In the genomic region with DNA sequence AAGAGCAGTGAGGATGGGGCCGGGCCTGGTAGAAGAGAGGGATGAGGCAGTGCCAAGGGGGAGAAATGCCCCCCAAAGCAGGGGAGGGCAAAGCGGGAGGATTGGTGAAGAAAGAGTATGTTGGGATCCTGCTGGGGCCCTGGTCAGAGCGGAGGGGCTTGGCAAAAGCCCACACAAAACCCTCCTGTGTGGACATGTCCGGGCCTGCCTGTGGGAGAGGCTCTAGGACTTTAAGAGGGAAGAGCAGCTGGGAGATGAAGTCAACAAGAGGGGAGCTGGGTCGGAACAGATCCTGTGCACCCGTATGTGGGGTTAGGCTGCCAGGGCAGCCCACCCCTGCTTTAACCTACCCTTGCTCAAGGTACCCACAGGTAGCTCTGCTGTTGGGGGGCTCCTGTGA, we compare ENCODE assay signal across 21 cellular contexts. TPM values are rescaled to one million over a fixed set of nuclear protein-coding genes. Genes with fewer than 3 reads are reported as not detected.
DNase-seq lines count a peak whose midpoint lies in the region; ATAC-seq and TF ChIP-seq lines count a peak whose summit lies in the region.
"Had no signal": no experiment of that assay in that cellular context is flagged by ENCODE, and none has a peak within 500 bp of the region (broad histone marks: within the 10 kb centered on the region; RNA-seq: fewer than 3 reads in every experiment).

No MANE protein-coding gene starts in this region.

- intact Hi-C loops in gastrocnemius medialis (cut with DNase I; ENCODE audit: low total_unique reads) = loop anchor here (10.0 kb wide), 2 partner anchors 179 to 571 kb away; partner anchors contain the start of gene NUP98

- H3K4me3 ChIP-seq in endodermal cell (ENCODE audit: low read length) = no peak overlapping the region
- H3K4me3 ChIP-seq in gastrocnemius medialis = no peak overlapping the region
- no peak overlapping the region for H3K4me3 ChIP-seq in gastroesophageal sphincter
- H3K4me3 ChIP-seq: left lung had no signal

- peak; percentile 56 for DNase-seq in NCI-H345 (lab: John Stamatoyannopoulos, UW)
- no peak for DNase-seq in NCI-H345 treated with DMSO at 0.1 percent for 48 hours (lab: John Stamatoyannopoulos, UW; ENCODE audit: unreplicated experiment)
- peak; percentile 40 for DNase-seq in NCI-H1694 treated with DMSO at 0.1 percent for 48 hours (lab: John Stamatoyannopoulos, UW)
- peak; percentile 37 for DNase-seq in endodermal cell
- DNase-seq in gastrocnemius medialis = no peak
- no peak for DNase-seq in activated effector memory CD4-positive, alpha-beta T cell treated with anti-CD3 and anti-CD28 coated beads, Interleukin-2, amount 50 U/mL, for 16 hours
- DNase-seq: activated CD4-positive, alpha-beta T cell treated with anti-CD3 and anti-CD28 coated beads, Interleukin-2, amount 10 ng/mL, durations not matched to agents 24 days and 14 days; activated naive CD8-positive, alpha-beta T cell treated with anti-CD3 and anti-CD28 coated beads, Interleukin-2, amount 10 ng/mL, durations not matched to agents 7 days and 5 days; CD4-positive, CD25-positive, alpha-beta regulatory T cell; central memory CD4-positive, alpha-beta T cell; left lung; NCI-H1417 treated with DMSO at 0.1 percent for 48 hours; OCI-M1 had no signal

- no peaks in the 10 kb centered on the region for H3K36me3 ChIP-seq in endodermal cell (ENCODE audit: control insufficient read depth, insufficient read depth, low read length)
- no peaks in the 10 kb centered on the region for H3K36me3 ChIP-seq in gastrocnemius medialis
- no peaks in the 10 kb centered on the region for H3K36me3 ChIP-seq in gastroesophageal sphincter
- H3K36me3 ChIP-seq: left lung had no signal

- H3K9me3 ChIP-seq in endodermal cell (ENCODE audit: control insufficient read depth, low read length) = peaks cover 8% of the 10 kb centered on the region
- H3K9me3 ChIP-seq in gastrocnemius medialis = no peaks in the 10 kb centered on the region
- no peaks in the 10 kb centered on the region for H3K9me3 ChIP-seq in gastroesophageal sphincter
- H3K9me3 ChIP-seq: left lung had no signal

- H3K4me3 Mint-ChIP-seq in endodermal cell = no peak overlapping the region
- H3K4me3 Mint-ChIP-seq: activated CD4-positive, alpha-beta T cell treated with anti-CD3 and anti-CD28 coated beads, Interleukin-2, amount 10 ng/mL, durations not matched to agents 24 days and 14 days; activated naive CD8-positive, alpha-beta T cell treated with anti-CD3 and anti-CD28 coated beads, Interleukin-2, amount 10 ng/mL, durations not matched to agents 7 days and 5 days; CD4-positive, CD25-positive, alpha-beta regulatory T cell; stimulated activated memory B cell treated with anti-CD40 and anti-IgM and Interleukin-4, amounts not matched to agents 10 μg/mL and 1 μg/mL and 100 μg/mL, for 72 hours had no signal

- no peak overlapping the region for H3K27ac ChIP-seq in endodermal cell (ENCODE audit: low read depth, low read length)
- H3K27ac ChIP-seq in gastrocnemius medialis = peak overlapping the region; percentile 91 to 99 (median 94)
- no peak overlapping the region for H3K27ac ChIP-seq in gastroesophageal sphincter
- H3K27ac ChIP-seq: KMS-11, left lung had no signal

- peaks cover 8% of the 10 kb centered on the region for H3K27me3 ChIP-seq in endodermal cell (ENCODE audit: control insufficient read depth, insufficient read depth, low read length, poor library complexity, severe bottlenecking)
- no peaks in the 10 kb centered on the region for H3K27me3 ChIP-seq in gastrocnemius medialis
- H3K27me3 ChIP-seq in gastroesophageal sphincter = no peaks in the 10 kb centered on the region
- H3K27me3 ChIP-seq: left lung had no signal

- TF ChIP-seq EP300 in gastroesophageal sphincter (IDR thresholded peaks at IDR 0.05) = no peak

- H3K4me1 ChIP-seq in endodermal cell (ENCODE audit: control insufficient read depth, insufficient read depth, low read length) = no peaks in the 10 kb centered on the region
- H3K4me1 ChIP-seq in gastrocnemius medialis = peaks cover 19 to 27% of the 10 kb centered on the region in 2 donors
- no peaks in the 10 kb centered on the region for H3K4me1 ChIP-seq in gastroesophageal sphincter

- no peak for ATAC-seq in gastrocnemius medialis
- no peak for ATAC-seq in HG02973 (IDR thresholded peaks at IDR 0.05; ENCODE audit: unreplicated experiment)
- ATAC-seq in gastroesophageal sphincter = no peak
- ATAC-seq: left lung; stimulated activated memory B cell treated with anti-CD40 and anti-IgM and Interleukin-4, amounts not matched to agents 10 μg/mL and 1 μg/mL and 100 μg/mL, for 72 hours had no signal

- no peak overlapping the region for H3K9ac ChIP-seq in endodermal cell (ENCODE audit: extremely low read depth, low read length, poor library complexity, severe bottlenecking)
- H3K9ac ChIP-seq: KMS-11 had no signal

- in situ Hi-C loops in gastrocnemius medialis (cut with MboI; ENCODE audit: low sequenced_read_pairs in 4 of 4) = no loop called here

- peaks cover 18% of the 10 kb centered on the region for H3K4me1 Mint-ChIP-seq in endodermal cell

- H3K9me3 Mint-ChIP-seq in endodermal cell = peaks cover 4% of the 10 kb centered on the region
- H3K9me3 Mint-ChIP-seq: activated CD4-positive, alpha-beta T cell treated with anti-CD3 and anti-CD28 coated beads, Interleukin-2, amount 10 ng/mL, durations not matched to agents 24 days and 14 days; activated naive CD8-positive, alpha-beta T cell treated with anti-CD3 and anti-CD28 coated beads, Interleukin-2, amount 10 ng/mL, durations not matched to agents 7 days and 5 days; stimulated activated memory B cell treated with anti-CD40 and anti-IgM and Interleukin-4, amounts not matched to agents 10 μg/mL and 1 μg/mL and 100 μg/mL, for 72 hours had no signal

- peaks cover 59% of the 10 kb centered on the region for H3K27me3 Mint-ChIP-seq in endodermal cell (ENCODE audit: insufficient read depth)
- H3K27me3 Mint-ChIP-seq: activated CD4-positive, alpha-beta T cell treated with anti-CD3 and anti-CD28 coated beads, Interleukin-2, amount 10 ng/mL, durations not matched to agents 24 days and 14 days; CD4-positive, CD25-positive, alpha-beta regulatory T cell had no signal

- H3K36me3 Mint-ChIP-seq in endodermal cell (ENCODE audit: low read depth) = no peaks in the 10 kb centered on the region
- H3K36me3 Mint-ChIP-seq: activated naive CD8-positive, alpha-beta T cell treated with anti-CD3 and anti-CD28 coated beads, Interleukin-2, amount 10 ng/mL, durations not matched to agents 7 days and 5 days; CD4-positive, CD25-positive, alpha-beta regulatory T cell; stimulated activated memory B cell treated with anti-CD40 and anti-IgM and Interleukin-4, amounts not matched to agents 10 μg/mL and 1 μg/mL and 100 μg/mL, for 72 hours had no signal

- TF ChIP-seq POLR2A in gastrocnemius medialis (IDR thresholded peaks at IDR 0.05) (no peak), gastroesophageal sphincter (IDR thresholded peaks at IDR 0.05) (no peak)

- TF ChIP-seq CTCF in endodermal cell (conservative IDR thresholded peaks at IDR 0.05) (no peak), gastrocnemius medialis (IDR thresholded peaks at IDR 0.05 in 4 of 5, conservative IDR thresholded peaks at IDR 0.05 in 1 of 5) (no peak), gastroesophageal sphincter (IDR thresholded peaks at IDR 0.05) (no peak)

- WGBS in endodermal cell (ENCODE audit: insufficient coverage in 1 of 2, insufficient read length in 1 of 2), 2 experiments = 92 to 97% methylated on average over 5 to 6 of the region's 6 CpGs
- WGBS in gastroesophageal sphincter (ENCODE audit: low coverage in 1 of 2), 2 donors = 87 to 100% methylated on average over 2 to 4 of the region's 6 CpGs

- no peak overlapping the region for H3K27ac Mint-ChIP-seq in endodermal cell
- H3K27ac Mint-ChIP-seq: activated CD4-positive, alpha-beta T cell treated with anti-CD3 and anti-CD28 coated beads, Interleukin-2, amount 10 ng/mL, durations not matched to agents 24 days and 14 days; activated naive CD8-positive, alpha-beta T cell treated with anti-CD3 and anti-CD28 coated beads, Interleukin-2, amount 10 ng/mL, durations not matched to agents 7 days and 5 days; progenitor cell of endocrine pancreas; stimulated activated memory B cell treated with anti-CD40 and anti-IgM and Interleukin-4, amounts not matched to agents 10 μg/mL and 1 μg/mL and 100 μg/mL, for 72 hours had no signal

RNA-seq across cellular contexts. Expression of gene ART5, which starts 25.8 kb away (rescaled TPM):
- total RNA-seq in endodermal cell (1 to 10 TPM; 6.4 to 7.8 TPM), gastrocnemius medialis (1 to 10 TPM; 1.1 to 8.5 (median 2.2) TPM), gastroesophageal sphincter (under 1 TPM in 1 of 4 donors, not detected in 3; 0.27 TPM)
- polyA plus RNA-seq in endodermal cell (2013, experiment 1 of 2) = 6.1 TPM
- 5.2 TPM for polyA plus RNA-seq in endodermal cell (2013, experiment 2 of 2)
- total RNA-seq: activated CD4-positive, alpha-beta T cell treated with anti-CD3 and anti-CD28 coated beads, Interleukin-2, amount 10 ng/mL, durations not matched to agents 24 days and 14 days; activated naive CD8-positive, alpha-beta T cell treated with anti-CD3 and anti-CD28 coated beads, Interleukin-2, amount 10 ng/mL, durations not matched to agents 7 days and 5 days; CD4-positive, CD25-positive, alpha-beta regulatory T cell; SK-MEL-5; ureter had no signal
- polyA plus RNA-seq: CD4-positive, CD25-positive, alpha-beta regulatory T cell had no signal

RNA-seq across cellular contexts. Expression of gene ART1, which starts 28.9 kb away (rescaled TPM):
- not detected for total RNA-seq in endodermal cell
- not detected for polyA plus RNA-seq in endodermal cell (2013, experiment 1 of 2)
- not detected for polyA plus RNA-seq in endodermal cell (2013, experiment 2 of 2)
- 10 to 100 TPM; 23.2 to 94.9 (median 41.7) TPM for total RNA-seq in gastrocnemius medialis
- not detected for total RNA-seq in gastroesophageal sphincter
- total RNA-seq: A172; activated CD4-positive, alpha-beta T cell treated with anti-CD3 and anti-CD28 coated beads, Interleukin-2, amount 10 ng/mL, durations not matched to agents 24 days and 14 days; activated naive CD8-positive, alpha-beta T cell treated with anti-CD3 and anti-CD28 coated beads, Interleukin-2, amount 10 ng/mL, durations not matched to agents 7 days and 5 days; CD4-positive, CD25-positive, alpha-beta regulatory T cell; progenitor cell of endocrine pancreas; SK-MEL-5; ureter had no signal
- polyA plus RNA-seq: CD4-positive, CD25-positive, alpha-beta regulatory T cell had no signal

RNA-seq across cellular contexts. Expression of gene CHRNA10, which starts 55.2 kb away (rescaled TPM):
- total RNA-seq in endodermal cell (1 to 10 TPM; 1.8 TPM), gastrocnemius medialis (1 to 10 TPM in 1 of 4 donors, under 1 TPM in 1, not detected in 2; 0.24 to 3.3 TPM), gastroesophageal sphincter (under 1 TPM in 3 of 4 donors, not detected in 1; 0.19 to 0.78 (median 0.67) TPM)
- polyA plus RNA-seq in endodermal cell (2013, experiment 1 of 2) = 1.5 TPM
- polyA plus RNA-seq in endodermal cell (2013, experiment 2 of 2) = 0.95 TPM

Comparison
In these comparisons a context has a peak if more than half of its experiments do, and no peak if none do; other contexts are left out.
1. DNase-seq: peak in NCI-H345 (single experiment), NCI-H1694 treated with DMSO at 0.1 percent for 48 hours (single experiment) and endodermal cell (single experiment); none in NCI-H345 treated with DMSO at 0.1 percent for 48 hours (single experiment), gastrocnemius medialis (0 of 2) and activated effector memory CD4-positive, alpha-beta T cell treated with anti-CD3 and anti-CD28 coated beads, Interleukin-2, amount 50 U/mL, for 16 hours (single experiment).
2. H3K27ac ChIP-seq: peak in gastrocnemius medialis (4 of 4); none in endodermal cell (single experiment) and gastroesophageal sphincter (0 of 4).
3. RNA of gene ART1, which starts 28.9 kb away (total RNA-seq): 23.2 to 94.9 TPM in gastrocnemius medialis; not detected in endodermal cell and not detected in gastroesophageal sphincter; every median in the first group is over 10 times any median in the second.